In the genomic region with DNA sequence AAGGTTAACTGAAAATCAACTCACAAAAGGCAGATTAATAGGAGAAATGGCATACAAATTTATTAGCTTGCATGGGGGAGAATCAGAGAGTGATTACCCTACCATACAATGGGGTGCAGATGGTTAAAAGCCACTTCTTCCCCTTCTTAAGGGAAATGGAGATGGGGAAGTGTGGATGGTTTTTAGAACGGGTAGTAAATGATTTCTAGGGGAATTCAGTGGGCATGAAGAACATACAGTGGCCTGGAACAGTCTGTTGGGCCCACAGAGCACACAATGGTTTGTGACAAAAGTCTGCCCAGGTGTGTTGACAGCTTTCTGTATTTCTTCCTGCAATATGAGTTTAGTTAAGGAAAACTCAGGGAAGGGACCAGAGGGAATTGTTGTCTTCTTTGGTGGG, we compare ENCODE assay signal across 21 cellular contexts.
"Had no signal": no experiment of that assay in that cellular context is flagged by ENCODE, and none has a peak within 500 bp of the region (broad histone marks: within the 10 kb centered on the region; RNA-seq: fewer than 3 reads in every experiment).

No MANE protein-coding gene starts in this region.

- ATAC-seq: activated CD8-positive, alpha-beta memory T cell treated with anti-CD3 and anti-CD28 coated beads, Interleukin-2, amount 10 ng/mL, durations not matched to agents 7 days and 5 days; activated naive CD4-positive, alpha-beta T cell treated with anti-CD3 and anti-CD28 coated beads, Interleukin-2, amount 50 U/mL, for 72 hours; activated naive CD8-positive, alpha-beta T cell treated with anti-CD3 and anti-CD28 coated beads, Interleukin-2, amount 50 U/mL, for 24 hours; activated T-cell treated with anti-CD3 and anti-CD28 coated beads, Interleukin-2, amount 50 U/mL, for 4 hours; PC-3; SK-N-SH treated with all-trans-retinoic acid at 6 μM for 48 hours had no signal

- H3K4me3 ChIP-seq: SJSA1 had no signal

- H3K27ac ChIP-seq: SJSA1 had no signal

- H3K27me3 ChIP-seq: SJSA1 had no signal

- FAIRE-seq: astrocyte, RCC 7860 had no signal

- H3K4me1 ChIP-seq: SJSA1 had no signal

- DNase-seq: activated CD4-positive, alpha-beta T cell treated with anti-CD3 and anti-CD28 coated beads for 48 hours; activated CD4-positive, alpha-beta T cell treated with anti-CD3 and anti-CD28 coated beads, Interleukin-2, amount 50 U/mL, for 4 hours; activated CD4-positive, CD25-positive, alpha-beta regulatory T cell treated with anti-CD3 and anti-CD28 coated beads, Interleukin-2, amount 50 U/mL, for 72 hours; activated CD8-positive, alpha-beta memory T cell treated with anti-CD3 and anti-CD28 coated beads, Interleukin-2, amount 10 ng/mL, durations not matched to agents 7 days and 5 days; activated effector memory CD4-positive, alpha-beta T cell treated with anti-CD3 and anti-CD28 coated beads, Interleukin-2, amount 50 U/mL, for 16 hours; activated naive CD4-positive, alpha-beta T cell treated with Interleukin-2 at 50 U/mL for 16 hours; activated naive CD8-positive, alpha-beta T cell treated with anti-CD3 and anti-CD28 coated beads, Interleukin-2, amount 50 U/mL, for 24 hours; activated T-cell treated with anti-CD3 and anti-CD28 coated beads, Interleukin-2, amount 50 U/mL, for 4 hours; amniotic stem cell; NCI-H1105 treated with DMSO at 0.1 percent for 48 hours; NCI-H1436 treated with DMSO at 0.1 percent for 48 hours; NCI-H187; NCI-H2081; NCI-H446; PC-3; SHP77 had no signal

- H3K36me3 ChIP-seq: SJSA1 had no signal

- H3K9me3 ChIP-seq: SJSA1 had no signal
